In the genomic region with DNA sequence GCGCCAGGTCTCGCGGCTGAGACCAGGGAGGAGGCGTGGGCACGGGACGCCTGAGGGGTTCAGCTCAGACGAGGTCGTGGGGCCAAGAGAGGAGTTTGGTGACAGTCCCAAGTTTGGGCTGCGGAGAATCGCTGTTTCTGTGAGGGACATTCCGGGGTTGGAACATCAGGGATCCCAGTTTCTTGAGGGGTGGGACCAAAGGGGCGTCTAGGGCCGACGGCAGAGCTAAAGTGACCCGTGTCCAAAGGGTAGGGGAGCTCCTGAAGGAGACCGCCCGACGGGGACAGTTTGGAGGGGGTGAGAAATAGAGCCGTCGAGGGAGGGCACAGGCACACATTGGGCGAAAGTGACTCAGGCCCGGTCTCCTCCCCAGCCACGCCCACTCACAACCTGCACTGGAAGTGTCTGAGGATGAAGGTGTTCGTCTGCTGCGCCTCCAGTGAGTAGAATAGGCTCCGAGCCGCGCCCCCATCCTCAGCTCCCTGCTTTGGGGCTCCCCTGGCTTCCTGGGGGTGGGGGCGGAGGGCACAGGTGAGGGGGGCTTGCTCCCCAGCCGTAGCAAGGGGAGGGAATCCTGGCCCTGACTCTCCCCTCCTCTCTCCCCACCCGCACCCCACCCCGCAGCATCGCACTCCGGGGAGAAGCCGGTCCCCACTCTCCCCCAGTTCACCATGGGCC, we compare ENCODE assay signal across 8 cellular contexts. TPM values are rescaled to one million over a fixed set of nuclear protein-coding genes. Genes with fewer than 3 reads are reported as not detected.
DNase-seq lines count a peak whose midpoint lies in the region; ATAC-seq and TF ChIP-seq lines count a peak whose summit lies in the region.

No MANE protein-coding gene starts in this region.

- no peaks in the 10 kb centered on the region for H4K20me1 ChIP-seq in OCI-LY3 (ENCODE audit: insufficient read depth, low read length)

- peak; percentile 86 for DNase-seq in activated T-cell treated with anti-CD3 and anti-CD28 coated beads, Interleukin-2, amount 50 U/mL, for 48 hours
- DNase-seq in fibroblast of pulmonary artery (ENCODE audit: low read depth) (peak; percentile 36), omental fat pad (ENCODE audit: low spot score) (peak; percentile 67), tibial artery (peak; percentile 65 to 86), NCI-H2081 treated with DMSO at 0.1 percent for 48 hours (lab: John Stamatoyannopoulos, UW) (no peak), foreskin melanocyte (no peak)

- no peaks in the 10 kb centered on the region for H3K9me3 ChIP-seq in OCI-LY3 (ENCODE audit: insufficient read depth, low read length)
- H3K9me3 ChIP-seq in tibial artery: no peaks in the 10 kb centered on the region

- H3K27ac ChIP-seq in OCI-LY3 (ENCODE audit: low read length): peak overlapping the region; percentile 75
- H3K27ac ChIP-seq in tibial artery: peak overlapping the region; percentile 86 to 91

- H3K4me2 ChIP-seq in OCI-LY3 (ENCODE audit: low read length): peak overlapping the region; percentile 79

- H3K36me3 ChIP-seq in OCI-LY3 (replicated peaks; ENCODE audit: low read depth, low read length) (peaks cover 3% of the 10 kb centered on the region), tibial artery (no peaks in the 10 kb centered on the region)

- peaks cover 6% of the 10 kb centered on the region for H3K27me3 ChIP-seq in OCI-LY3 (ENCODE audit: low read depth, low read length)
- peaks cover 4 to 43% of the 10 kb centered on the region in 2 donors for H3K27me3 ChIP-seq in tibial artery

- TF ChIP-seq CTCF in OCI-LY3 (IDR thresholded peaks at IDR 0.05; ENCODE audit: low read depth, low read length): no peak
- no peak for TF ChIP-seq CTCF in fibroblast of pulmonary artery (IDR thresholded peaks at IDR 0.05; ENCODE audit: low read length, missing control alignments)
- TF ChIP-seq CTCF in omental fat pad (IDR thresholded peaks at IDR 0.05): no peak
- no peak for TF ChIP-seq CTCF in tibial artery (IDR thresholded peaks at IDR 0.05)

- peak overlapping the region; percentile 73; the same call in 1 of the 2 replicates for H2AFZ ChIP-seq in OCI-LY3 (ENCODE audit: low read depth, low read length)

- intact Hi-C loops in tibial artery (cut with DNase I; ENCODE audit: low total_unique reads): loop anchor here (2.0 kb wide), 1 partner anchor 23 kb away; a partner anchor contains a TSS

- no peaks in the 10 kb centered on the region for H3K79me2 ChIP-seq in OCI-LY3 (ENCODE audit: low read length)

- peak overlapping the region; percentile 63 for H3K9ac ChIP-seq in OCI-LY3 (ENCODE audit: low read length)

- ATAC-seq in GM21737 (IDR thresholded peaks at IDR 0.05; ENCODE audit: unreplicated experiment): peak; percentile 5
- ATAC-seq in omental fat pad (ENCODE audit: low FRiP score): peak; percentile 64

- H3K4me3 ChIP-seq in OCI-LY3 (ENCODE audit: low read length) (peak overlapping the region; percentile 85), fibroblast of pulmonary artery (replicated peaks; ENCODE audit: low read depth, low read length) (peak overlapping the region; percentile 85), tibial artery (peak overlapping the region; percentile 60 to 61)

- H3K4me1 ChIP-seq in OCI-LY3 (ENCODE audit: low read length) (peaks cover 24% of the 10 kb centered on the region), tibial artery (peaks cover 0 to 53% (median 36%) of the 10 kb centered on the region in 4 donors)

RNA-seq across cellular contexts. Expression of a gene that starts 7.0 kb away (rescaled TPM):
- total RNA-seq in omental fat pad: 1 to 10 TPM in 2 of 4 donors, under 1 TPM in 1, not detected in 1; 0.84 to 1.8 (median 1.6) TPM

RNA-seq across cellular contexts. Expression of a gene that starts 22.1 kb away (rescaled TPM):
- 1 to 10 TPM; 1.7 to 5.0 (median 4.4) TPM for total RNA-seq in omental fat pad

RNA-seq across cellular contexts. Expression of a gene that starts 34.5 kb away (rescaled TPM):
- total RNA-seq in omental fat pad: 100 to 1,000 TPM; 116 to 262 (median 157) TPM

RNA-seq across cellular contexts. Expression of a gene that starts 42.0 kb away (rescaled TPM):
- total RNA-seq in omental fat pad: 10 to 100 TPM; 29.2 to 61.7 (median 56.7) TPM

RNA-seq across cellular contexts. Expression of a gene that starts 50.0 kb away (rescaled TPM):
- total RNA-seq in omental fat pad: 10 to 100 TPM; 26.8 to 40.6 (median 27.5) TPM

Comparison
In these comparisons a context has a peak if more than half of its experiments do, and no peak if none do; other contexts are left out.
1. DNase-seq: peak in activated T-cell treated with anti-CD3 and anti-CD28 coated beads, Interleukin-2, amount 50 U/mL, for 48 hours (2 of 2), fibroblast of pulmonary artery (single experiment), omental fat pad (single experiment) and tibial artery (2 of 2); none in NCI-H2081 treated with DMSO at 0.1 percent for 48 hours (single experiment) and foreskin melanocyte (single experiment).
2. Peak in every context shown above with its lines, with median percentiles within 50 percentile points of each other: H3K4me3 ChIP-seq.